In the genomic region with DNA sequence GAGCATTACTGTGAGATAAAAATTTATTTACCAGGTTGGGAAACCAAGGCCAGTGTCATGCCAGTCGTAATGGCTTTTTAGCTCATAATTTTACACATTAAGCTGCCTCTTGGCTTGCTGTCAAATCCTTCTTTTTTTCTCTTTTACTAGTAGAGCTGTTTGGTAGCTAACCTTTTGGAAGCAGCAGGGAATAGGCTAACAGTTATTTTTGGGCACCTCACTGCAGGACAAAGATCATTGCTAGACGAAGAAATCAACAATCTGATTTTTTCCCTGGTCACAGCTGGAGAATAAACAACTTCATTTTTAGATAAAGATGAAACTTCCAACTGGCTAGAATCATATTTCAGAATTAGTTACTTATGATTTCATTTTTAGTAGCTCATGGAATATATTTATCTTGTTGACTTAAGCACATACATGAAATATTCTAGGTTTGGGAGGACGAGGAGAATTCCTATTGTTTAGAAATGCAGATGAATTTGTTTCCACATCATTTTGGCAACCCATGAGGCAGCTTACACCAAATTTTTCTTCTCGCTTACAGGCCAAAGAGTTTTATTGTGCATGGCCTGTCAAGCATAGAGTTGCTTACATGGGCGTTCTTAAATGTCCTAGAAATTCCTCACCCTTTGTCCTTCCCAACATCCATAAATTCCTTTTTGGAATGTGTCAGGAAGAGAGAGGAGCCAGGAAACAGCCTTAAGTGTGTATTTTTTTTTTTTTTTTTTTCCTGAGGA, we compare ENCODE assay signal across 21 cellular contexts. TPM values are rescaled to one million over a fixed set of nuclear protein-coding genes. Genes with fewer than 3 reads are reported as not detected.
DNase-seq lines count a peak whose midpoint lies in the region; ATAC-seq, FAIRE-seq and TF ChIP-seq lines count a peak whose summit lies in the region.
"Had no signal": no experiment of that assay in that cellular context is flagged by ENCODE, and none has a peak within 500 bp of the region (broad histone marks: within the 10 kb centered on the region; RNA-seq: fewer than 3 reads in every experiment).

No MANE protein-coding gene starts in this region.

- H3K27me3 ChIP-seq in astrocyte (ENCODE audit: insufficient read depth, low read length) = no peaks in the 10 kb centered on the region
- no peaks in the 10 kb centered on the region for H3K27me3 ChIP-seq in uterus
- H3K27me3 ChIP-seq: right atrium auricular region had no signal

- no peak overlapping the region for H3K4me3 ChIP-seq in astrocyte (ENCODE audit: insufficient read depth, low read depth, low read length)
- H3K4me3 ChIP-seq in uterus = no peak overlapping the region
- H3K4me3 ChIP-seq: HAP-1, K562, right atrium auricular region had no signal

- H3K4me2 ChIP-seq in astrocyte (ENCODE audit: low read length) = no peak overlapping the region

- no peak overlapping the region for H3K4me3 Mint-ChIP-seq in astrocyte (ENCODE audit: unreplicated experiment)
- H3K4me3 Mint-ChIP-seq in nephron = no peak overlapping the region
- H3K4me3 Mint-ChIP-seq: activated naive CD4-positive, alpha-beta T cell treated with anti-CD3 and anti-CD28 coated beads for 36 hours had no signal

- H3K9me3 ChIP-seq in astrocyte (ENCODE audit: insufficient read depth, low read depth, low read length) (no peaks in the 10 kb centered on the region), uterus (no peaks in the 10 kb centered on the region)
- H3K9me3 ChIP-seq: HAP-1, right atrium auricular region had no signal

- H3K27ac ChIP-seq in astrocyte (ENCODE audit: low read depth, low read length) = no peak overlapping the region
- peak overlapping the region; percentile 63 to 91 for H3K27ac ChIP-seq in uterus
- H3K27ac ChIP-seq: epithelial cell of prostate, right atrium auricular region had no signal

- no peak overlapping the region for H3K9ac ChIP-seq in astrocyte (ENCODE audit: low read length)

- TF ChIP-seq CTCF in astrocyte (IDR thresholded peaks at IDR 0.05; ENCODE audit: insufficient read depth, low read depth, low read length) = no peak
- no peak for TF ChIP-seq CTCF in nephron (IDR thresholded peaks at IDR 0.05; ENCODE audit: unreplicated experiment in 3 of 3)
- no peak for TF ChIP-seq CTCF in uterus (IDR thresholded peaks at IDR 0.05)

- peaks cover 15% of the 10 kb centered on the region for H3K36me3 Mint-ChIP-seq in astrocyte (ENCODE audit: low read depth, unreplicated experiment)
- H3K36me3 Mint-ChIP-seq in nephron (ENCODE audit: low read depth) = peaks cover 5% of the 10 kb centered on the region

- peak; percentile 64 for DNase-seq in astrocyte (ENCODE audit: low read depth)
- DNase-seq in fibroblast of peridontal ligament (ENCODE audit: extremely low read depth) = peak; percentile 79
- DNase-seq in uterus = no peak
- no peak for DNase-seq in CD1c-positive myeloid dendritic cell (ENCODE audit: extremely low spot score)
- no peak for DNase-seq in G401 (ENCODE audit: low spot score)
- DNase-seq: activated CD4-positive, alpha-beta T cell treated with anti-CD3 and anti-CD28 coated beads, Interleukin-2, amount 50 U/mL, for 4 hours; activated naive CD4-positive, alpha-beta T cell treated with anti-CD3 and anti-CD28 coated beads for 36 hours; AML-193; Calu3; cortex of kidney; NCI-H1930; NCI-H524 treated with DMSO at 0.1 percent for 48 hours; SHP77; stimulated activated CD4-positive, alpha-beta T cell treated with anti-CD3 and anti-CD28 coated beads, Interleukin-1b, Interleukin-23, amount 100 ng/mL, for 48 hours; stimulated activated naive CD8-positive, alpha-beta T cell treated with anti-CD3 and anti-CD28 coated beads, Interleukin-15, Interleukin-2, amounts not matched to agents 100 U/mL and 50 U/mL, for 24 hours had no signal

- intact Hi-C loops in uterus (cut with DNase I; ENCODE audit: low total_unique reads) = no loop called here

- TF ChIP-seq POLR2A in uterus (IDR thresholded peaks at IDR 0.05) = no peak

- H2AFZ ChIP-seq in astrocyte (ENCODE audit: low read depth, low read length) = no peak overlapping the region

- peaks cover 96% of the 10 kb centered on the region for H3K79me2 ChIP-seq in astrocyte (ENCODE audit: insufficient read depth, low read length)

- FAIRE-seq in astrocyte (lab: Jason Lieb, UNC) = no peak
- FAIRE-seq: K562 had no signal

- in situ Hi-C loops in G401 (cut with HindIII; ENCODE audit: low sequenced_read_pairs) = no loop called here

- peaks cover 50% of the 10 kb centered on the region for H4K20me1 ChIP-seq in astrocyte (ENCODE audit: insufficient read depth, low read length)

- H3K27me3 Mint-ChIP-seq in astrocyte (ENCODE audit: low read depth, unreplicated experiment) (no peaks in the 10 kb centered on the region), nephron (ENCODE audit: low read depth) (no peaks in the 10 kb centered on the region)

- ATAC-seq in GM18519 (IDR thresholded peaks at IDR 0.05; ENCODE audit: low FRiP score, unreplicated experiment) = no peak
- ATAC-seq: K562; stimulated activated naive CD8-positive, alpha-beta T cell treated with anti-CD3 and anti-CD28 coated beads, Interleukin-15, Interleukin-2, amounts not matched to agents 100 U/mL and 50 U/mL, for 24 hours had no signal

- no peak overlapping the region for H3K27ac Mint-ChIP-seq in astrocyte (ENCODE audit: unreplicated experiment)
- H3K27ac Mint-ChIP-seq in nephron = peak overlapping the region; percentile 61 to 94 (median 80)
- H3K27ac Mint-ChIP-seq: activated naive CD4-positive, alpha-beta T cell treated with anti-CD3 and anti-CD28 coated beads for 36 hours had no signal

- H3K9me3 Mint-ChIP-seq in astrocyte (ENCODE audit: unreplicated experiment) (no peaks in the 10 kb centered on the region), nephron (no peaks in the 10 kb centered on the region)

- peaks cover 23% of the 10 kb centered on the region for H3K4me1 Mint-ChIP-seq in astrocyte (ENCODE audit: low read depth, unreplicated experiment)
- H3K4me1 Mint-ChIP-seq in nephron = peaks cover 39% of the 10 kb centered on the region

- H3K36me3 ChIP-seq in astrocyte (ENCODE audit: insufficient read depth, low read length) (no peaks in the 10 kb centered on the region), uterus (no peaks in the 10 kb centered on the region)
- H3K36me3 ChIP-seq: HAP-1, right atrium auricular region had no signal

- H3K4me1 ChIP-seq in astrocyte (ENCODE audit: insufficient read depth, low read length) (no peaks in the 10 kb centered on the region), uterus (no peaks in the 10 kb centered on the region)
- H3K4me1 ChIP-seq: HAP-1, right atrium auricular region had no signal

RNA-seq across cellular contexts. Expression of gene TNC, which starts 19.6 kb away (rescaled TPM):
- total RNA-seq in astrocyte (747 and 1,099 TPM in 2 replicates), uterus (100 to 1,000 TPM in 2 of 4 donors, 10 to 100 TPM in 2; 79.7 to 242 (median 161) TPM)
- total RNA-seq in G401 (2014; rRNA removed; shearing (Covaris generic)) = not detected in 2 replicates

Comparison
In these comparisons a context has a peak if more than half of its experiments do, and no peak if none do; other contexts are left out.
1. DNase-seq: peak in astrocyte (single experiment) and fibroblast of peridontal ligament (single experiment); none in uterus (0 of 2), CD1c-positive myeloid dendritic cell (single experiment) and G401 (single experiment).
2. RNA of gene TNC, which starts 19.6 kb away (total RNA-seq): 747 to 1,099 TPM in astrocyte and 79.7 to 242 TPM in uterus; not detected in G401; every median in the first group is over 10 times any median in the second.